In genomic region chr1:91712981-91713841, GRCh38 we compare ENCODE assay signal across 10 cellular contexts.
DNase-seq lines count a peak whose midpoint lies in the region; ATAC-seq and TF ChIP-seq lines count a peak whose summit lies in the region.
"Had no signal": no experiment of that assay in that cellular context is flagged by ENCODE, and none has a peak within 500 bp of the region (broad histone marks: within the 10 kb centered on the region; RNA-seq: fewer than 3 reads in every experiment).

No MANE protein-coding gene starts in this region.

- no peaks in the 10 kb centered on the region for H3K4me1 ChIP-seq in hepatocyte (ENCODE audit: insufficient read depth)

- no peaks in the 10 kb centered on the region for H3K79me2 ChIP-seq in hepatocyte

- DNase-seq in activated CD4-positive, alpha-beta T cell treated with anti-CD3 and anti-CD28 coated beads, Interleukin-2, amount 50 U/mL, for 4 hours = peak; percentile 18 to 19
- DNase-seq in hepatocyte (ENCODE audit: low spot score) (peak; percentile 34), NCI-H82 (lab: John Stamatoyannopoulos, UW) (no peak), NCI-H1105 treated with DMSO at 0.1 percent for 48 hours (lab: John Stamatoyannopoulos, UW) (no peak)
- DNase-seq in stimulated activated CD8-positive, alpha-beta memory T cell treated with anti-CD3 and anti-CD28 coated beads, Interleukin-15, amount 100 ng/mL, for 1 hour (ENCODE audit: low read depth) = peak; percentile 9
- DNase-seq: naive B cell had no signal

- no peaks in the 10 kb centered on the region for H4K20me1 ChIP-seq in hepatocyte (ENCODE audit: insufficient read depth, poor library complexity, severe bottlenecking)

- no peaks in the 10 kb centered on the region for H3K36me3 ChIP-seq in hepatocyte (replicated peaks; ENCODE audit: insufficient read depth, low read depth)

- H3K9me2 ChIP-seq in hepatocyte (replicated peaks; ENCODE audit: insufficient read depth) = no peaks in the 10 kb centered on the region

- peak overlapping the region; percentile 8 for H3K4me2 ChIP-seq in hepatocyte

- peak; percentile 67 for ATAC-seq in GM19035 (IDR thresholded peaks at IDR 0.05; ENCODE audit: unreplicated experiment)
- ATAC-seq in HG03045 (IDR thresholded peaks at IDR 0.05; ENCODE audit: unreplicated experiment) = peak; percentile 63
- ATAC-seq in HG03097 (IDR thresholded peaks at IDR 0.05; ENCODE audit: low FRiP score, unreplicated experiment) = no peak
- ATAC-seq: Panc1 had no signal

- no peak for TF ChIP-seq CTCF in hepatocyte (IDR thresholded peaks at IDR 0.05; ENCODE audit: poor library complexity)

- H3K27ac ChIP-seq in hepatocyte = peak overlapping the region; percentile 49

- WGBS in hepatocyte (ENCODE audit: low lambda C conversion rate, missing lambda C conversion rate) = 66% methylated on average over 15 of the region's 15 CpGs

- H3K9me3 ChIP-seq in hepatocyte (ENCODE audit: low read depth) = no peaks in the 10 kb centered on the region

- no peaks in the 10 kb centered on the region for H3K27me3 ChIP-seq in hepatocyte

- H3K4me3 ChIP-seq in hepatocyte = no peak overlapping the region

- H2AFZ ChIP-seq in hepatocyte = no peak overlapping the region

Comparison
In these comparisons a context has a peak if more than half of its experiments do, and no peak if none do; other contexts are left out.
1. DNase-seq: peak in activated CD4-positive, alpha-beta T cell treated with anti-CD3 and anti-CD28 coated beads, Interleukin-2, amount 50 U/mL, for 4 hours (2 of 2), hepatocyte (single experiment) and stimulated activated CD8-positive, alpha-beta memory T cell treated with anti-CD3 and anti-CD28 coated beads, Interleukin-15, amount 100 ng/mL, for 1 hour (single experiment); none in NCI-H82 (single experiment) and NCI-H1105 treated with DMSO at 0.1 percent for 48 hours (single experiment).